1 cellular context compared by ENCODE assay signal in the genomic region with DNA sequence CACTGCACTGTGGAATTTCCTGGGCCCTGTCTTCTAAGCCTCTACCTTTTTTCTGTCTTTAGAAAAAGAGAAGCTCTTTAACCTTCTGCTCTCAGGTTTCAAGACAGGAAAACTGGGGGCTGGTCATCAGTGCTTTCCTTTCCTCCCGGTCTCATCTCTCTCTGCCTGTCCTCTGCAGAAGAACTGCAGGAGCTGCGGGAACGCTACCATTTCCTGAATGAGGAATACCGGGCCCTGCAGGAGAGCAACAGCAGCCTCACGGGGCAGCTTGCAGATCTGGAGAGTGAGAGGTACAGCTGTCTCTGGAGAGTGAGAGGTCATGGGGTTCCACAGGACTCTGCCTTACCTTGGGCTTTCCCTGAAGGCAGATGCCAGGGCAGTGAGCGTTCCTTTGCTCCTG.
TF ChIP-seq lines count a peak whose summit lies in the region.

No MANE protein-coding gene starts in this region.

TF ChIP-seq in WTC11, 78 proteins besides CTCF, POLR2A, EP300 and RAD21 (continued from another document):
- TF ChIP-seq, protein P1, sequence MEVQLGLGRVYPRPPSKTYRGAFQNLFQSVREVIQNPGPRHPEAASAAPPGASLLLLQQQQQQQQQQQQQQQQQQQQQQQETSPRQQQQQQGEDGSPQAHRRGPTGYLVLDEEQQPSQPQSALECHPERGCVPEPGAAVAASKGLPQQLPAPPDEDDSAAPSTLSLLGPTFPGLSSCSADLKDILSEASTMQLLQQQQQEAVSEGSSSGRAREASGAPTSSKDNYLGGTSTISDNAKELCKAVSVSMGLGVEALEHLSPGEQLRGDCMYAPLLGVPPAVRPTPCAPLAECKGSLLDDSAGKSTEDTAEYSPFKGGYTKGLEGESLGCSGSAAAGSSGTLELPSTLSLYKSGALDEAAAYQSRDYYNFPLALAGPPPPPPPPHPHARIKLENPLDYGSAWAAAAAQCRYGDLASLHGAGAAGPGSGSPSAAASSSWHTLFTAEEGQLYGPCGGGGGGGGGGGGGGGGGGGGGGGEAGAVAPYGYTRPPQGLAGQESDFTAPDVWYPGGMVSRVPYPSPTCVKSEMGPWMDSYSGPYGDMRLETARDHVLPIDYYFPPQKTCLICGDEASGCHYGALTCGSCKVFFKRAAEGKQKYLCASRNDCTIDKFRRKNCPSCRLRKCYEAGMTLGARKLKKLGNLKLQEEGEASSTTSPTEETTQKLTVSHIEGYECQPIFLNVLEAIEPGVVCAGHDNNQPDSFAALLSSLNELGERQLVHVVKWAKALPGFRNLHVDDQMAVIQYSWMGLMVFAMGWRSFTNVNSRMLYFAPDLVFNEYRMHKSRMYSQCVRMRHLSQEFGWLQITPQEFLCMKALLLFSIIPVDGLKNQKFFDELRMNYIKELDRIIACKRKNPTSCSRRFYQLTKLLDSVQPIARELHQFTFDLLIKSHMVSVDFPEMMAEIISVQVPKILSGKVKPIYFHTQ (CRISPR knock-in tag; IDR thresholded peaks at IDR 0.05), result no peak
- TF ChIP-seq SOX15 (CRISPR knock-in tag; IDR thresholded peaks at IDR 0.05) (no peak), SMAD3 (CRISPR knock-in tag; IDR thresholded peaks at IDR 0.05; ENCODE audit: borderline replicate concordance) (no peak), EMX1 (CRISPR knock-in tag; IDR thresholded peaks at IDR 0.05) (no peak), MXD4 (CRISPR knock-in tag; IDR thresholded peaks at IDR 0.05; ENCODE audit: borderline replicate concordance) (no peak), GABPB1 (CRISPR knock-in tag; IDR thresholded peaks at IDR 0.05) (no peak), ZNF396 (CRISPR knock-in tag; IDR thresholded peaks at IDR 0.05; ENCODE audit: borderline replicate concordance) (no peak), PRRX2 (CRISPR knock-in tag; IDR thresholded peaks at IDR 0.05) (no peak), NR1H2 (CRISPR knock-in tag; IDR thresholded peaks at IDR 0.05) (no peak), ATF1 (CRISPR knock-in tag; IDR thresholded peaks at IDR 0.05) (no peak), FOXK1 (CRISPR knock-in tag; IDR thresholded peaks at IDR 0.05) (no peak), RORB (CRISPR knock-in tag; IDR thresholded peaks at IDR 0.05) (no peak), ZNF138 (CRISPR knock-in tag; conservative IDR thresholded peaks at IDR 0.05) (no peak)
TF ChIP-seq in WTC11: peak in this region for 0.
